Comparison of ENCODE assay signal across 11 cellular contexts in genomic region chr5:142779163-142779562, GRCh38. TPM values are rescaled to one million over a fixed set of nuclear protein-coding genes. Genes with fewer than 3 reads are reported as not detected.
DNase-seq lines count a peak whose midpoint lies in the region; ATAC-seq and TF ChIP-seq lines count a peak whose summit lies in the region.
"Had no signal": no experiment of that assay in that cellular context is flagged by ENCODE, and none has a peak within 500 bp of the region (broad histone marks: within the 10 kb centered on the region; RNA-seq: fewer than 3 reads in every experiment).

No MANE protein-coding gene starts in this region.

- peaks cover 0 to 75% of the 10 kb centered on the region in 2 donors for H3K4me1 ChIP-seq in right atrium auricular region

- H3K9me3 ChIP-seq in right atrium auricular region: no peaks in the 10 kb centered on the region

- DNase-seq in H4 (ENCODE audit: low spot score) (peak; percentile 23), astrocyte of the hippocampus (ENCODE audit: low read depth, low spot score) (peak; percentile 87), right atrium auricular region (ENCODE audit: low spot score) (no peak), renal cortical epithelial cell (ENCODE audit: low read depth) (peak; percentile 77), mesenteric fat pad (ENCODE audit: low spot score) (no peak)
- DNase-seq in activated CD4-positive, CD25-positive, alpha-beta regulatory T cell (lab: John Stamatoyannopoulos, UW): no peak
- DNase-seq: NCI-H1105 had no signal

- no peaks in the 10 kb centered on the region for H3K36me3 ChIP-seq in right atrium auricular region

- peak overlapping the region; percentile 63 to 80 for H3K27ac ChIP-seq in right atrium auricular region

- H3K27me3 ChIP-seq in right atrium auricular region: no peaks in the 10 kb centered on the region

- no peak overlapping the region for H3K4me3 ChIP-seq in right atrium auricular region

- no peak for TF ChIP-seq CTCF in right atrium auricular region (IDR thresholded peaks at IDR 0.05)

- ATAC-seq in HG03457 (IDR thresholded peaks at IDR 0.05; ENCODE audit: unreplicated experiment): no peak
- no peak for ATAC-seq in HG02870 (IDR thresholded peaks at IDR 0.05; ENCODE audit: unreplicated experiment)
- ATAC-seq: activated CD4-positive, CD25-positive, alpha-beta regulatory T cell treated with anti-CD3 and anti-CD28 coated beads, Interleukin-2, amount 50 U/mL, for 24 hours; HCT116 had no signal

RNA-seq across cellular contexts. Expression of gene ARHGAP26, which starts 9.0 kb away (rescaled TPM):
- 0.33 and 1.7 TPM in 2 replicates for total RNA-seq in H4 (2014; rRNA removed; shearing (Covaris generic))
- total RNA-seq in right atrium auricular region (10 to 100 TPM; 29.8 to 31.6 TPM), renal cortical epithelial cell (7.3 and 10.4 TPM in 2 replicates), mesenteric fat pad (75.0 TPM)

Comparison
In these comparisons a context has a peak if more than half of its experiments do, and no peak if none do; other contexts are left out.
1. DNase-seq: peak in H4 (single experiment), astrocyte of the hippocampus (single experiment) and renal cortical epithelial cell (single experiment); none in right atrium auricular region (single experiment), mesenteric fat pad (single experiment) and activated CD4-positive, CD25-positive, alpha-beta regulatory T cell (0 of 4).